Comparison of ENCODE assay signal across 23 cellular contexts in the genomic region with DNA sequence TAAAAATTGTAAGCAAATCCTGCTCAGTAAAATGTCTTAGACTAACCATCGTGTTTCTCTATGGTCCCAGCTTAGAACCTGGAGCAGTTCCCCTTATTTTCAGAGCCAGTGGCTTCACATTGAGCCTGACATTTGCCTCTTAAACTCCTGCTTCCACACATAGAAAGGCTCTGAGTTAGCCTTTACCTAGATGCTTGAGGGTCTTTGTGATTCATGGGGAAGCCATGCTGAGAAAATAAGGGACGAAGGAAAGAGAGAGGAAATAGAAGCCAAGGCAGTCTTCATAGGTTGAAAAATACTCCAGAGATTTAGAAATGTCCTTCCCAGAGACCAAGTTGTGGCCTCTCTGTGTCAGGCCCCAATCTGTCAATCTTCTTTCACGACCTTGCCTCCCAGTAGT.
"Had no signal": no experiment of that assay in that cellular context is flagged by ENCODE, and none has a peak within 500 bp of the region (broad histone marks: within the 10 kb centered on the region; RNA-seq: fewer than 3 reads in every experiment).

No MANE protein-coding gene starts in this region.

- H3K27ac Mint-ChIP-seq: activated CD4-positive, alpha-beta memory T cell treated with anti-CD3 and anti-CD28 coated beads, Interleukin-2, amount 10 ng/mL, durations not matched to agents 7 days and 5 days; activated naive CD4-positive, alpha-beta T cell treated with anti-CD3 and anti-CD28 coated beads, Interleukin-2, amount 50 U/mL, for 24 hours; nephron had no signal

- H3K36me3 Mint-ChIP-seq: activated naive CD4-positive, alpha-beta T cell treated with anti-CD3 and anti-CD28 coated beads, Interleukin-2, amount 50 U/mL, for 24 hours had no signal

- H3K4me1 ChIP-seq: uterus had no signal

- H3K27ac ChIP-seq: esophagus squamous epithelium, left ventricle myocardium inferior, tibial nerve, uterus, WERI-Rb-1 had no signal

- H3K4me1 Mint-ChIP-seq: nephron had no signal

- DNase-seq: activated CD4-positive, alpha-beta memory T cell treated with anti-CD3 and anti-CD28 coated beads, Interleukin-2, amount 10 ng/mL, durations not matched to agents 7 days and 5 days; activated CD4-positive, alpha-beta T cell treated with anti-CD3 and anti-CD28 coated beads for 4 hours; activated effector memory CD4-positive, alpha-beta T cell treated with anti-CD3 and anti-CD28 coated beads, Interleukin-2, amount 50 U/mL, for 16 hours; activated T-cell treated with anti-CD3 and anti-CD28 coated beads, Interleukin-2, amount 50 U/mL, for 48 hours; amniotic stem cell; effector CD4-positive, alpha-beta T cell; esophagus squamous epithelium; kidney; left ventricle myocardium inferior; nucleus accumbens; posterior cingulate gyrus; retina; stimulated activated CD4-positive, alpha-beta T cell treated with anti-CD3 and anti-CD28 coated beads, Interleukin-15, amount 100 ng/mL, for 24 hours; stimulated activated CD4-positive, alpha-beta T cell treated with anti-CD3 and anti-CD28 coated beads, Interleukin-4, amount 100 ng/mL, for 1 hour; stimulated activated naive CD4-positive, alpha-beta T cell; substantia nigra; uterus; WERI-Rb-1 had no signal

- H3K27me3 ChIP-seq: esophagus squamous epithelium, tibial nerve, uterus had no signal

- H3K36me3 ChIP-seq: esophagus squamous epithelium, left ventricle myocardium inferior, tibial nerve, uterus, WERI-Rb-1 had no signal

- H3K4me3 Mint-ChIP-seq: activated CD4-positive, alpha-beta memory T cell treated with anti-CD3 and anti-CD28 coated beads, Interleukin-2, amount 10 ng/mL, durations not matched to agents 7 days and 5 days; activated naive CD4-positive, alpha-beta T cell treated with anti-CD3 and anti-CD28 coated beads, Interleukin-2, amount 50 U/mL, for 24 hours; nephron had no signal

- H3K27me3 Mint-ChIP-seq: activated CD4-positive, alpha-beta memory T cell treated with anti-CD3 and anti-CD28 coated beads, Interleukin-2, amount 10 ng/mL, durations not matched to agents 7 days and 5 days; activated naive CD4-positive, alpha-beta T cell treated with anti-CD3 and anti-CD28 coated beads, Interleukin-2, amount 50 U/mL, for 24 hours had no signal

- FAIRE-seq: colon, endothelial cell of umbilical vein, kidney had no signal

- H3K4me3 ChIP-seq: esophagus squamous epithelium, left ventricle myocardium inferior, tibial nerve, uterus had no signal

- H3K9me3 ChIP-seq: esophagus squamous epithelium, left ventricle myocardium inferior, tibial nerve, uterus had no signal

- H3K9me3 Mint-ChIP-seq: activated CD4-positive, alpha-beta memory T cell treated with anti-CD3 and anti-CD28 coated beads, Interleukin-2, amount 10 ng/mL, durations not matched to agents 7 days and 5 days; activated naive CD4-positive, alpha-beta T cell treated with anti-CD3 and anti-CD28 coated beads, Interleukin-2, amount 50 U/mL, for 24 hours; nephron had no signal
